Comparison of ENCODE assay signal across 9 cellular contexts in the genomic region with DNA sequence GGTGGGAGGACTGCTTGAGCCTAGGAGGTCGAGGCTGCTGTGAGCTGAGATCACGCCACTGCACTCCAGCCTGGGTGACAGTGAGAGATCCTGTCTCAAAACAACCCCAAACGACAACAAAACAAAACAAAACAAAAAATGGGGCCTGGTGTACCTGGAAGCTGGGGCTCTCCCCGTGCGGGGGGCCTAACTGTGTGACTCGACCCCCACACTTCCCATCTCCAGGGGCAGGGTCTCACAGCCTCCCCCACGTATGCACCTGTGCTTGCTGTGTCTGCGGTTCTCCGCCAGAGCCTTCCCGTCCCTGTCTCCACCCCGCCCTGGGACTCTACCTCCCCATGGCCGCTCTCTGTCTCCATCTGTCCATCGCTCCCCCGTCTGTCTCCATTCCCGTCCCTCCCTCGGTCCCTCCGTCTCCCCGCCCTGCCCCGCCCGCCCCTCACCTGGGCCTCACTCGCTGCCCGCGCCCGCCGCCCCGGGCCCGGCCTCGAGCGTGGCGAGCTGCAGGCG. TPM values are rescaled to one million over a fixed set of nuclear protein-coding genes. Genes with fewer than 3 reads are reported as not detected.
DNase-seq lines count a peak whose midpoint lies in the region; ATAC-seq and TF ChIP-seq lines count a peak whose summit lies in the region.
"Had no signal": no experiment of that assay in that cellular context is flagged by ENCODE, and none has a peak within 500 bp of the region (broad histone marks: within the 10 kb centered on the region; RNA-seq: fewer than 3 reads in every experiment).

No MANE protein-coding gene starts in this region.

- no peak for TF ChIP-seq CTCF in RWPE1 (conservative IDR thresholded peaks at IDR 0.05; ENCODE audit: low read depth)
- no peak for TF ChIP-seq CTCF in epithelial cell of proximal tubule (conservative IDR thresholded peaks at IDR 0.05; ENCODE audit: low read depth, low read length)

- peak overlapping the region; percentile 39 for H3K9ac ChIP-seq in skeletal muscle satellite cell (ENCODE audit: low read depth, low read length)

- no peaks in the 10 kb centered on the region for H3K9me3 ChIP-seq in skeletal muscle satellite cell (replicated peaks; ENCODE audit: low read length)

- peaks cover 15% of the 10 kb centered on the region; the same call in 1 of the 2 replicates for H3K27me3 ChIP-seq in H7 (ENCODE audit: control insufficient read depth, insufficient read depth, low read length)
- no peaks in the 10 kb centered on the region for H3K27me3 ChIP-seq in skeletal muscle satellite cell (ENCODE audit: control insufficient read depth, insufficient read depth, low read length)

- peak overlapping the region; percentile 98 for H3K27ac ChIP-seq in RWPE1

- H3K4me3 ChIP-seq in H7 (ENCODE audit: insufficient read depth, low read depth, low read length) (peak overlapping the region; percentile 42), epithelial cell of proximal tubule (ENCODE audit: low read depth, low read length) (peak overlapping the region; percentile 62), skeletal muscle satellite cell (ENCODE audit: low read length) (peak overlapping the region; percentile 97)

- H3K36me3 ChIP-seq in H7 (replicated peaks; ENCODE audit: control insufficient read depth, insufficient read depth, low read length) (peaks cover 17% of the 10 kb centered on the region), skeletal muscle satellite cell (ENCODE audit: insufficient read depth, low read length) (peaks cover 23% of the 10 kb centered on the region)

- DNase-seq in H7 (no peak), RWPE1 (ENCODE audit: low spot score) (no peak), epithelial cell of proximal tubule (ENCODE audit: low read depth) (no peak), mucosa of gallbladder (ENCODE audit: low spot score) (no peak), NCI-H1436 (lab: John Stamatoyannopoulos, UW) (no peak), DMS53 treated with DMSO at 0.1 percent for 48 hours (lab: John Stamatoyannopoulos, UW; ENCODE audit: unreplicated experiment) (no peak)

- no peak for ATAC-seq in GM21619 (IDR thresholded peaks at IDR 0.05; ENCODE audit: unreplicated experiment)

- POLR2A ChIA-PET in RWPE1 (lab: Yijun Ruan, JAX; ENCODE audit: low non-redundant PET), result interaction anchor here (0.6 to 1.7 kb wide), 5 partner anchors 44 to 240 kb away, joined by 3 to 9 read pairs (median 6); partner anchors contain the start of genes HSPBP1 and KMT5C

- CTCF ChIA-PET in RWPE1 (lab: Yijun Ruan, JAX), result interaction anchor here (0.8 to 2.0 kb wide), 8 partner anchors 14 to 91 kb away, joined by 3 to 21 read pairs (median 4); partner anchors contain the start of genes KMT5C and TMEM150B

- H3K4me1 ChIP-seq in skeletal muscle satellite cell (ENCODE audit: control insufficient read depth, insufficient read depth, low read length), result peaks cover 32% of the 10 kb centered on the region

- H3K4me2 ChIP-seq in skeletal muscle satellite cell (ENCODE audit: low read length), result peak overlapping the region; percentile 83

RNA-seq across cellular contexts. Expression of gene TMEM238, which starts 0.8 kb away (rescaled TPM):
- 1.0 TPM in 1 of 2 replicates, not detected in the other for total RNA-seq in H7 (2014; rRNA removed; shearing (Covaris generic))
- total RNA-seq in epithelial cell of proximal tubule (16.3 and 21.4 TPM in 2 replicates), mucosa of gallbladder (39.9 TPM)
- not detected in 2 replicates for total RNA-seq in skeletal muscle satellite cell (2012; rRNA removed)

RNA-seq across cellular contexts. Expression of gene RPL28, which starts 2.4 kb away (rescaled TPM):
- total RNA-seq in H7 (2014; rRNA removed; shearing (Covaris generic)), result 458 and 505 TPM in 2 replicates
- total RNA-seq in epithelial cell of proximal tubule, result 412 and 480 TPM in 2 replicates
- total RNA-seq in skeletal muscle satellite cell (2012; rRNA removed), result 343 and 532 TPM in 2 replicates
- 1,612 TPM for total RNA-seq in mucosa of gallbladder

RNA-seq across cellular contexts. Expression of gene TMEM190, which starts 6.7 kb away (rescaled TPM):
- not detected in 2 replicates for total RNA-seq in H7 (2014; rRNA removed; shearing (Covaris generic))
- total RNA-seq in epithelial cell of proximal tubule, result not detected in 2 replicates
- total RNA-seq in skeletal muscle satellite cell (2012; rRNA removed), result not detected in 2 replicates
- total RNA-seq in mucosa of gallbladder, result not detected
- total RNA-seq: T-helper 2 cell treated with Interferon-gamma antibody and Interleukin-4, amounts not matched to agents 100 ng/mL and 5 ng/mL, for 36 hours had no signal

RNA-seq across cellular contexts. Expression of gene IL11, which starts 13.1 kb away (rescaled TPM):
- 0.59 and 1.2 TPM in 2 replicates for total RNA-seq in H7 (2014; rRNA removed; shearing (Covaris generic))
- 31.0 and 42.8 TPM in 2 replicates for total RNA-seq in epithelial cell of proximal tubule
- total RNA-seq in skeletal muscle satellite cell (2012; rRNA removed), result 1.0 and 6.8 TPM in 2 replicates
- 0.69 TPM for total RNA-seq in mucosa of gallbladder

RNA-seq across cellular contexts. Expression of gene GARIN5B, which starts 20.3 kb away (rescaled TPM):
- not detected in 2 replicates for total RNA-seq in H7 (2014; rRNA removed; shearing (Covaris generic))
- total RNA-seq in epithelial cell of proximal tubule, result not detected in 2 replicates
- total RNA-seq in skeletal muscle satellite cell (2012; rRNA removed), result under 0.01 TPM in 1 of 2 replicates, not detected in the other
- not detected for total RNA-seq in mucosa of gallbladder
- total RNA-seq: T-helper 2 cell treated with Interferon-gamma antibody and Interleukin-4, amounts not matched to agents 100 ng/mL and 5 ng/mL, for 36 hours had no signal

Comparison
In these comparisons a context has a peak if more than half of its experiments do, and no peak if none do; other contexts are left out.
1. H3K4me3 ChIP-seq: peak in every context shown above with its lines; median percentile 97 in skeletal muscle satellite cell; 62 in epithelial cell of proximal tubule; 42 in H7.